In genomic region chr2:121044412-121044811, GRCh38 we compare ENCODE assay signal across 15 cellular contexts.
DNase-seq lines count a peak whose midpoint lies in the region; ATAC-seq and TF ChIP-seq lines count a peak whose summit lies in the region.
"Had no signal": no experiment of that assay in that cellular context is flagged by ENCODE, and none has a peak within 500 bp of the region (broad histone marks: within the 10 kb centered on the region; RNA-seq: fewer than 3 reads in every experiment).

No MANE protein-coding gene starts in this region.

- peak; percentile 6 for TF ChIP-seq CTCF in AG09309 (IDR thresholded peaks at IDR 0.05; ENCODE audit: control insufficient read depth, insufficient read depth, low read depth, low read length, missing control alignments)
- peak; percentile 45 to 68; a peak in 3 of 4 replicates for TF ChIP-seq CTCF in GM23338 (conservative IDR thresholded peaks at IDR 0.05; ENCODE audit: low read depth in 2 of 2)
- peak; percentile 35; the same call in 1 of the 2 replicates for TF ChIP-seq CTCF in PC-9 (conservative IDR thresholded peaks at IDR 0.05)
- peak; percentile 29 for TF ChIP-seq CTCF in fibroblast of villous mesenchyme (IDR thresholded peaks at IDR 0.05; ENCODE audit: insufficient read depth, low read depth, low read length)

- no peak overlapping the region for H3K27ac ChIP-seq in GM23338 (ENCODE audit: low read depth)
- no peak overlapping the region for H3K27ac ChIP-seq in PC-9
- no peak overlapping the region for H3K27ac ChIP-seq in substantia nigra (ENCODE audit: low read depth, low read length, poor library complexity, severe bottlenecking)
- H3K27ac ChIP-seq: C4-2B, left ventricle myocardium inferior, upper lobe of right lung had no signal

- H3K4me1 Mint-ChIP-seq in GM23338 = no peaks in the 10 kb centered on the region; the same call in 2 of the 3 replicates
- H3K4me1 Mint-ChIP-seq: activated B cell treated with CpG ODN at 0.5 μM for 24 hours, naive B cell had no signal

- no peaks in the 10 kb centered on the region for H3K79me2 ChIP-seq in GM23338 (replicated peaks; ENCODE audit: insufficient read depth)
- H3K79me2 ChIP-seq in PC-9 (ENCODE audit: low read depth) = no peaks in the 10 kb centered on the region

- no peaks in the 10 kb centered on the region for H3K27me3 ChIP-seq in GM23338 (ENCODE audit: insufficient read depth)
- peaks cover 32% of the 10 kb centered on the region for H3K27me3 ChIP-seq in PC-9 (ENCODE audit: insufficient read depth, low read depth)

- intact Hi-C loops in PC-9 (cut with micrococcal nuclease; ENCODE audit: unreplicated experiment) = no loop called here

- peaks cover 18% of the 10 kb centered on the region for H3K27me3 Mint-ChIP-seq in GM23338 (ENCODE audit: insufficient read depth, low read depth, poor library complexity)
- H3K27me3 Mint-ChIP-seq: activated B cell treated with CpG ODN at 0.5 μM for 24 hours, naive B cell had no signal

- H3K36me3 Mint-ChIP-seq in GM23338 (ENCODE audit: low read depth) = no peaks in the 10 kb centered on the region
- H3K36me3 Mint-ChIP-seq: naive B cell had no signal

- H3K9me2 ChIP-seq in GM23338 (ENCODE audit: insufficient read depth) = peaks cover 5% of the 10 kb centered on the region; the same call in 1 of the 2 replicates
- H3K9me2 ChIP-seq in PC-9 (ENCODE audit: insufficient read depth) = no peaks in the 10 kb centered on the region

- no peaks in the 10 kb centered on the region for H4K20me1 ChIP-seq in GM23338 (replicated peaks; ENCODE audit: insufficient read depth)
- no peaks in the 10 kb centered on the region for H4K20me1 ChIP-seq in PC-9 (ENCODE audit: insufficient read depth)

- H3K4me1 ChIP-seq in GM23338 (ENCODE audit: insufficient read depth) = no peaks in the 10 kb centered on the region
- no peaks in the 10 kb centered on the region for H3K4me1 ChIP-seq in PC-9 (replicated peaks; ENCODE audit: insufficient read depth)
- H3K4me1 ChIP-seq: left ventricle myocardium inferior, upper lobe of right lung had no signal

- H3K4me3 Mint-ChIP-seq in GM23338 = no peak overlapping the region
- H3K4me3 Mint-ChIP-seq: activated B cell treated with CpG ODN at 0.5 μM for 24 hours, naive B cell had no signal

- H2AFZ ChIP-seq in GM23338 (no peak overlapping the region), PC-9 (no peak overlapping the region)

- POLR2A ChIA-PET in PC-9 (lab: Charles Lee; ENCODE audit: unreplicated experiment) = interaction anchor here (0.6 kb wide), 1 partner anchor 28 kb away, joined by 4 read pairs; no protein-coding TSS in a partner anchor

- H3K4me2 ChIP-seq in GM23338 (no peak overlapping the region), PC-9 (no peak overlapping the region)

- CTCF ChIA-PET in PC-9 (lab: Charles Lee) = no interaction called here

- H3K4me3 ChIP-seq in AG09309 (ENCODE audit: control insufficient read depth, low read depth, low read length) = no peak overlapping the region
- H3K4me3 ChIP-seq in GM23338 = no peak overlapping the region
- no peak overlapping the region for H3K4me3 ChIP-seq in PC-9
- H3K4me3 ChIP-seq in fibroblast of villous mesenchyme (ENCODE audit: low read depth, low read length) = no peak overlapping the region
- H3K4me3 ChIP-seq: left ventricle myocardium inferior, upper lobe of right lung had no signal

- H3F3A ChIP-seq in GM23338 (replicated peaks; ENCODE audit: low read depth) = no peaks in the 10 kb centered on the region
- no peaks in the 10 kb centered on the region for H3F3A ChIP-seq in PC-9 (ENCODE audit: insufficient read depth, low read depth)

- ATAC-seq in GM23338 (peak; percentile 79), GM21737 (IDR thresholded peaks at IDR 0.05; ENCODE audit: unreplicated experiment) (no peak), GM19463 (IDR thresholded peaks at IDR 0.05; ENCODE audit: unreplicated experiment) (no peak), GM19395 (IDR thresholded peaks at IDR 0.05; ENCODE audit: unreplicated experiment) (no peak)
- ATAC-seq: upper lobe of right lung had no signal

- no peak overlapping the region for H3K27ac Mint-ChIP-seq in GM23338
- H3K27ac Mint-ChIP-seq: activated B cell treated with CpG ODN at 0.5 μM for 24 hours had no signal

- no peaks in the 10 kb centered on the region for H3K9me3 ChIP-seq in PC-9 (ENCODE audit: insufficient read depth, low read depth)
- H3K9me3 ChIP-seq: upper lobe of right lung had no signal

- no TSS peak for BruUV-seq in PC-9 (replicated peaks; lab: Mats Ljungman, UMichigan)

- DNase-seq in AG09309 (ENCODE audit: low read depth) (no peak), GM23338 (ENCODE audit: low spot score) (peak; percentile 61), PC-9 (no peak), fibroblast of villous mesenchyme (ENCODE audit: low read depth) (no peak), substantia nigra (lab: John Stamatoyannopoulos, UW) (no peak)
- DNase-seq: activated B cell treated with CpG ODN at 0.5 μM for 24 hours, cerebellar nuclear complex, left ventricle myocardium inferior, naive B cell, NCI-H2029 treated with DMSO at 0.1 percent for 48 hours, upper lobe of right lung had no signal

- no peaks in the 10 kb centered on the region for H3K36me3 ChIP-seq in GM23338 (ENCODE audit: insufficient read depth)
- H3K36me3 ChIP-seq in PC-9 (ENCODE audit: low read depth) = no peaks in the 10 kb centered on the region
- H3K36me3 ChIP-seq: left ventricle myocardium inferior, upper lobe of right lung had no signal

- H3K9me3 Mint-ChIP-seq in GM23338 = no peaks in the 10 kb centered on the region
- H3K9me3 Mint-ChIP-seq: activated B cell treated with CpG ODN at 0.5 μM for 24 hours had no signal

TF ChIP-seq in GM23338, 12 proteins besides CTCF, POLR2A, EP300 and RAD21 (continues in another document):
- TF ChIP-seq, protein P1, sequence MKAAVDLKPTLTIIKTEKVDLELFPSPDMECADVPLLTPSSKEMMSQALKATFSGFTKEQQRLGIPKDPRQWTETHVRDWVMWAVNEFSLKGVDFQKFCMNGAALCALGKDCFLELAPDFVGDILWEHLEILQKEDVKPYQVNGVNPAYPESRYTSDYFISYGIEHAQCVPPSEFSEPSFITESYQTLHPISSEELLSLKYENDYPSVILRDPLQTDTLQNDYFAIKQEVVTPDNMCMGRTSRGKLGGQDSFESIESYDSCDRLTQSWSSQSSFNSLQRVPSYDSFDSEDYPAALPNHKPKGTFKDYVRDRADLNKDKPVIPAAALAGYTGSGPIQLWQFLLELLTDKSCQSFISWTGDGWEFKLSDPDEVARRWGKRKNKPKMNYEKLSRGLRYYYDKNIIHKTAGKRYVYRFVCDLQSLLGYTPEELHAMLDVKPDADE (IDR thresholded peaks at IDR 0.05) = no peak
- TF ChIP-seq CREB1 (CRISPR knock-in tag; IDR thresholded peaks at IDR 0.05; ENCODE audit: low read depth) = no peak
- no peak for TF ChIP-seq EZH2phosphoT487 (IDR thresholded peaks at IDR 0.05; ENCODE audit: unreplicated experiment)
- TF ChIP-seq, protein P2, sequence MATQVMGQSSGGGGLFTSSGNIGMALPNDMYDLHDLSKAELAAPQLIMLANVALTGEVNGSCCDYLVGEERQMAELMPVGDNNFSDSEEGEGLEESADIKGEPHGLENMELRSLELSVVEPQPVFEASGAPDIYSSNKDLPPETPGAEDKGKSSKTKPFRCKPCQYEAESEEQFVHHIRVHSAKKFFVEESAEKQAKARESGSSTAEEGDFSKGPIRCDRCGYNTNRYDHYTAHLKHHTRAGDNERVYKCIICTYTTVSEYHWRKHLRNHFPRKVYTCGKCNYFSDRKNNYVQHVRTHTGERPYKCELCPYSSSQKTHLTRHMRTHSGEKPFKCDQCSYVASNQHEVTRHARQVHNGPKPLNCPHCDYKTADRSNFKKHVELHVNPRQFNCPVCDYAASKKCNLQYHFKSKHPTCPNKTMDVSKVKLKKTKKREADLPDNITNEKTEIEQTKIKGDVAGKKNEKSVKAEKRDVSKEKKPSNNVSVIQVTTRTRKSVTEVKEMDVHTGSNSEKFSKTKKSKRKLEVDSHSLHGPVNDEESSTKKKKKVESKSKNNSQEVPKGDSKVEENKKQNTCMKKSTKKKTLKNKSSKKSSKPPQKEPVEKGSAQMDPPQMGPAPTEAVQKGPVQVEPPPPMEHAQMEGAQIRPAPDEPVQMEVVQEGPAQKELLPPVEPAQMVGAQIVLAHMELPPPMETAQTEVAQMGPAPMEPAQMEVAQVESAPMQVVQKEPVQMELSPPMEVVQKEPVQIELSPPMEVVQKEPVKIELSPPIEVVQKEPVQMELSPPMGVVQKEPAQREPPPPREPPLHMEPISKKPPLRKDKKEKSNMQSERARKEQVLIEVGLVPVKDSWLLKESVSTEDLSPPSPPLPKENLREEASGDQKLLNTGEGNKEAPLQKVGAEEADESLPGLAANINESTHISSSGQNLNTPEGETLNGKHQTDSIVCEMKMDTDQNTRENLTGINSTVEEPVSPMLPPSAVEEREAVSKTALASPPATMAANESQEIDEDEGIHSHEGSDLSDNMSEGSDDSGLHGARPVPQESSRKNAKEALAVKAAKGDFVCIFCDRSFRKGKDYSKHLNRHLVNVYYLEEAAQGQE (IDR thresholded peaks at IDR 0.05; ENCODE audit: unreplicated experiment) = no peak
- TF ChIP-seq POLR2AphosphoS5 (IDR thresholded peaks at IDR 0.05; ENCODE audit: low read depth) = no peak
- TF ChIP-seq ZNF331 (CRISPR knock-in tag; IDR thresholded peaks at IDR 0.05; ENCODE audit: low read depth) = no peak
- TF ChIP-seq NANOG (IDR thresholded peaks at IDR 0.05; ENCODE audit: borderline replicate concordance) = no peak

Comparison
In these comparisons a context has a peak if more than half of its experiments do, and no peak if none do; other contexts are left out.
1. CTCF ChIP-seq: peak in every context shown above with its lines; median percentile 56 in GM23338; 35 in PC-9; 29 in fibroblast of villous mesenchyme; 6 in AG09309.